9 cellular contexts compared by ENCODE assay signal in the genomic region with DNA sequence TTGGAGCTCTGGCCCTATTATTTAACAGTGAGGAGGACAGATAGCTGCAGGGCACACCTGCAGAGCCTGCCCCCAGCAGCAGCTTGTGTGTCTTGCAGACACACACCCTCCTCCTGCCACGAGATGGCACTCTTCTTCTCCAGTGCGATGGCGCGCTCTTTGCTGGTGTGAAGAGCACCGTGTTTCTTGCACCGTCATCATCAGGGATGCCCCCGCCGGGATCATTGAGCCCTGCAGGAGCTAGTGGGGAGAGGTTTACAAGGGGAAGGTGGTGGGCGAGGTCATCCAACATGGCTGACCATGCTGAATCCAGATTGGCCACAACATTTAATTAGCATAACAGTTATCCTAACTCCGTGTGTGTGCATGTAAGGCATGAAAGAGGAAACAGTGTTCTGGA.
A peak's percentile ranks its signal among the peaks of the same experiment; 100 is the strongest.
DNase-seq lines count a peak whose midpoint lies in the region; ATAC-seq and TF ChIP-seq lines count a peak whose summit lies in the region.
"Had no signal": no experiment of that assay in that cellular context is flagged by ENCODE, and none has a peak within 500 bp of the region (broad histone marks: within the 10 kb centered on the region; RNA-seq: fewer than 3 reads in every experiment).

No MANE protein-coding gene starts in this region.

- H3K27me3 Mint-ChIP-seq in naive thymus-derived CD4-positive, alpha-beta T cell, result peaks cover 14 to 29% (median 19%) of the 10 kb centered on the region in 5 donors
- H3K27me3 Mint-ChIP-seq in stimulated activated memory B cell treated with anti-CD40 and anti-IgM and Interleukin-4, amounts not matched to agents 10 μg/mL and 1 μg/mL and 100 μg/mL, for 72 hours, result peaks cover 15% of the 10 kb centered on the region

- H3K9me3 ChIP-seq in naive thymus-derived CD4-positive, alpha-beta T cell (ENCODE audit: control insufficient read depth in 2 of 3, low read length in 3 of 3), result no peaks in the 10 kb centered on the region

- no peak overlapping the region for H3K27ac ChIP-seq in naive thymus-derived CD4-positive, alpha-beta T cell (ENCODE audit: low read depth, low read length)
- H3K27ac ChIP-seq: epithelial cell of prostate had no signal

- no peak overlapping the region for H3K4me3 ChIP-seq in epithelial cell of proximal tubule (ENCODE audit: low read depth, low read length)
- no peak overlapping the region for H3K4me3 ChIP-seq in naive thymus-derived CD4-positive, alpha-beta T cell (ENCODE audit: low read length)

- no peak overlapping the region for H3K27ac Mint-ChIP-seq in naive thymus-derived CD4-positive, alpha-beta T cell
- H3K27ac Mint-ChIP-seq in stimulated activated memory B cell treated with anti-CD40 and anti-IgM and Interleukin-4, amounts not matched to agents 10 μg/mL and 1 μg/mL and 100 μg/mL, for 72 hours, result no peak overlapping the region

- no peaks in the 10 kb centered on the region for H3K36me3 Mint-ChIP-seq in naive thymus-derived CD4-positive, alpha-beta T cell
- no peaks in the 10 kb centered on the region for H3K36me3 Mint-ChIP-seq in stimulated activated memory B cell treated with anti-CD40 and anti-IgM and Interleukin-4, amounts not matched to agents 10 μg/mL and 1 μg/mL and 100 μg/mL, for 72 hours

- peak; percentile 89 for TF ChIP-seq CTCF in epithelial cell of proximal tubule (conservative IDR thresholded peaks at IDR 0.05; ENCODE audit: low read depth, low read length)

- H3K4me1 ChIP-seq in naive thymus-derived CD4-positive, alpha-beta T cell (ENCODE audit: control insufficient read depth in 2 of 2, insufficient read depth in 2 of 2, low read length in 2 of 2), result no peaks in the 10 kb centered on the region

- POLR2A ChIA-PET in naive thymus-derived CD4-positive, alpha-beta T cell (lab: Charles Lee), result no interaction called here

- DNase-seq in DMS153 (lab: John Stamatoyannopoulos, UW), result peak; percentile 82
- DNase-seq in HT-29 (ENCODE audit: low spot score), result peak; percentile 91
- DNase-seq in NOMO-1 (lab: John Stamatoyannopoulos, UW; ENCODE audit: unreplicated experiment in 2 of 2), result peak; percentile 60 to 64
- peak; percentile 7 for DNase-seq in activated CD8-positive, alpha-beta memory T cell treated with anti-CD3 and anti-CD28 coated beads, Interleukin-2, amount 50 U/mL, for 1 hour (ENCODE audit: extremely low read depth)
- DNase-seq in epithelial cell of proximal tubule (ENCODE audit: low read depth), result no peak
- DNase-seq in naive thymus-derived CD4-positive, alpha-beta T cell, result peak; percentile 21 to 58 (median 44)

- no peaks in the 10 kb centered on the region for H3K27me3 ChIP-seq in naive thymus-derived CD4-positive, alpha-beta T cell (ENCODE audit: control insufficient read depth in 2 of 2, insufficient read depth in 2 of 2, low read length in 2 of 2)

- ATAC-seq in GM21447 (IDR thresholded peaks at IDR 0.05; ENCODE audit: unreplicated experiment), result peak; percentile 95
- peak; percentile 87 for ATAC-seq in naive thymus-derived CD4-positive, alpha-beta T cell
- peak; percentile 94 for ATAC-seq in stimulated activated memory B cell treated with anti-CD40 and anti-IgM and Interleukin-4, amounts not matched to agents 10 μg/mL and 1 μg/mL and 100 μg/mL, for 72 hours

- peaks cover 2 to 6% (median 5%) of the 10 kb centered on the region in 7 donors for H3K4me1 Mint-ChIP-seq in naive thymus-derived CD4-positive, alpha-beta T cell
- H3K4me1 Mint-ChIP-seq in stimulated activated memory B cell treated with anti-CD40 and anti-IgM and Interleukin-4, amounts not matched to agents 10 μg/mL and 1 μg/mL and 100 μg/mL, for 72 hours, result peaks cover 25% of the 10 kb centered on the region

- H3K9me3 Mint-ChIP-seq in naive thymus-derived CD4-positive, alpha-beta T cell, result no peaks in the 10 kb centered on the region
- H3K9me3 Mint-ChIP-seq in stimulated activated memory B cell treated with anti-CD40 and anti-IgM and Interleukin-4, amounts not matched to agents 10 μg/mL and 1 μg/mL and 100 μg/mL, for 72 hours, result no peaks in the 10 kb centered on the region

- H3K4me3 Mint-ChIP-seq in naive thymus-derived CD4-positive, alpha-beta T cell, result peak overlapping the region in 9 of 10 donors; percentile 3 to 74 (median 45)
- H3K4me3 Mint-ChIP-seq in stimulated activated memory B cell treated with anti-CD40 and anti-IgM and Interleukin-4, amounts not matched to agents 10 μg/mL and 1 μg/mL and 100 μg/mL, for 72 hours, result peak overlapping the region; percentile 16

- H3K36me3 ChIP-seq in naive thymus-derived CD4-positive, alpha-beta T cell (ENCODE audit: control insufficient read depth in 2 of 3, insufficient read depth in 3 of 3, low read length in 3 of 3), result no peaks in the 10 kb centered on the region

- CTCF ChIA-PET in naive thymus-derived CD4-positive, alpha-beta T cell (lab: Charles Lee), result interaction anchor here (0.6 to 2.4 kb wide), 8 partner anchors 8 to 363 kb away, joined by 3 to 6 read pairs (median 4); no protein-coding TSS in a partner anchor

- intact Hi-C loops in naive thymus-derived CD4-positive, alpha-beta T cell (cut with micrococcal nuclease), result loop anchor here (1.0 to 10.0 kb wide), 5 partner anchors 106 to 1989 kb away; a partner anchor contains a TSS
